In genomic region chr1:8796812-8797211, GRCh38 we compare ENCODE assay signal across 2 cellular contexts.
TF ChIP-seq lines count a peak whose summit lies in the region.

No MANE protein-coding gene starts in this region.

TF ChIP-seq in endothelial cell of umbilical vein, 7 proteins besides CTCF, POLR2A, EP300 and RAD21 (continued from another document):
- TF ChIP-seq POLR2AphosphoS5 (IDR thresholded peaks at IDR 0.05; ENCODE audit: insufficient read depth, low read depth, low read length): no peak

TF ChIP-seq in SK-N-SH, 30 proteins besides CTCF, POLR2A, EP300 and RAD21 (continued from another document):
- TF ChIP-seq, protein P1, sequence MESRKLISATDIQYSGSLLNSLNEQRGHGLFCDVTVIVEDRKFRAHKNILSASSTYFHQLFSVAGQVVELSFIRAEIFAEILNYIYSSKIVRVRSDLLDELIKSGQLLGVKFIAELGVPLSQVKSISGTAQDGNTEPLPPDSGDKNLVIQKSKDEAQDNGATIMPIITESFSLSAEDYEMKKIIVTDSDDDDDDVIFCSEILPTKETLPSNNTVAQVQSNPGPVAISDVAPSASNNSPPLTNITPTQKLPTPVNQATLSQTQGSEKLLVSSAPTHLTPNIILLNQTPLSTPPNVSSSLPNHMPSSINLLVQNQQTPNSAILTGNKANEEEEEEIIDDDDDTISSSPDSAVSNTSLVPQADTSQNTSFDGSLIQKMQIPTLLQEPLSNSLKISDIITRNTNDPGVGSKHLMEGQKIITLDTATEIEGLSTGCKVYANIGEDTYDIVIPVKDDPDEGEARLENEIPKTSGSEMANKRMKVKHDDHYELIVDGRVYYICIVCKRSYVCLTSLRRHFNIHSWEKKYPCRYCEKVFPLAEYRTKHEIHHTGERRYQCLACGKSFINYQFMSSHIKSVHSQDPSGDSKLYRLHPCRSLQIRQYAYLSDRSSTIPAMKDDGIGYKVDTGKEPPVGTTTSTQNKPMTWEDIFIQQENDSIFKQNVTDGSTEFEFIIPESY (IDR thresholded peaks at IDR 0.05; ENCODE audit: borderline replicate concordance, low read depth): no peak
- TF ChIP-seq ELF1 (IDR thresholded peaks at IDR 0.05) (no peak), MEF2A (IDR thresholded peaks at IDR 0.05; ENCODE audit: borderline replicate concordance, low read depth) (no peak), FOXJ3 (CRISPR knock-in tag; IDR thresholded peaks at IDR 0.05) (no peak), MXI1 (IDR thresholded peaks at IDR 0.05; ENCODE audit: low read depth, low read length) (no peak), REST (IDR thresholded peaks at IDR 0.05; ENCODE audit: low read depth, low read length) (no peak), TAF1 (IDR thresholded peaks at IDR 0.05; ENCODE audit: borderline replicate concordance, low read depth, low read length) (no peak), YY1 (IDR thresholded peaks at IDR 0.05; ENCODE audit: low read depth) (no peak), IRF3 (IDR thresholded peaks at IDR 0.05; ENCODE audit: low read depth, low read length) (no peak), JUND (IDR thresholded peaks at IDR 0.05) (no peak)
- TF ChIP-seq, protein P2, sequence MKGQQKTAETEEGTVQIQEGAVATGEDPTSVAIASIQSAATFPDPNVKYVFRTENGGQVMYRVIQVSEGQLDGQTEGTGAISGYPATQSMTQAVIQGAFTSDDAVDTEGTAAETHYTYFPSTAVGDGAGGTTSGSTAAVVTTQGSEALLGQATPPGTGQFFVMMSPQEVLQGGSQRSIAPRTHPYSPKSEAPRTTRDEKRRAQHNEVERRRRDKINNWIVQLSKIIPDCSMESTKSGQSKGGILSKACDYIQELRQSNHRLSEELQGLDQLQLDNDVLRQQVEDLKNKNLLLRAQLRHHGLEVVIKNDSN (IDR thresholded peaks at IDR 0.05; ENCODE audit: borderline replicate concordance, low read depth): no peak
- TF ChIP-seq, protein P3, sequence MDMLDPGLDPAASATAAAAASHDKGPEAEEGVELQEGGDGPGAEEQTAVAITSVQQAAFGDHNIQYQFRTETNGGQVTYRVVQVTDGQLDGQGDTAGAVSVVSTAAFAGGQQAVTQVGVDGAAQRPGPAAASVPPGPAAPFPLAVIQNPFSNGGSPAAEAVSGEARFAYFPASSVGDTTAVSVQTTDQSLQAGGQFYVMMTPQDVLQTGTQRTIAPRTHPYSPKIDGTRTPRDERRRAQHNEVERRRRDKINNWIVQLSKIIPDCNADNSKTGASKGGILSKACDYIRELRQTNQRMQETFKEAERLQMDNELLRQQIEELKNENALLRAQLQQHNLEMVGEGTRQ (IDR thresholded peaks at IDR 0.05; ENCODE audit: borderline replicate concordance, low read depth, low read length): no peak
